Comparison of ENCODE assay signal across 10 cellular contexts in the genomic region with DNA sequence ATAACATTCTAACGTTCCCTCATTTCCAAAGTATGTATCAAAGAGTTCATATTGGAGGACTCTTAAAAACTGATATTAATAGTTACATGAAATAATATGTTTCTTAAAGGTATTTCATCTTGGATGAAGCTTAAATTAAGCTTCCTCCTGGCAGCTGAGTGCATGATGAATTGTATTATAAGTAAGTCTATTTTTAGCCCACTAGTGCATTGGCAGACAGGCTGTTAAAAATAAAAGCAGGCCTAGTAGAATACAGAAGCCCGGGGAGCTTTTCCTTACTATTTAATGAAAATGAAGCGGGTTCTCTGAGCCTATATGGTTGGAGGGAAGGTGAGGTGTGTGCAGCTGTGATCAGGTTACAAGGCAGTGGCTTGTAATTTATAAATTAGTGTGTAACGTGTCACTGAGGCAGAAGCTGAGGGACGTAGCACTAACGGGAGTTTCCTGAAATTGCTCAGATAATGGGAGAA.
A peak's percentile ranks its signal among the peaks of the same experiment; 100 is the strongest.
DNase-seq lines count a peak whose midpoint lies in the region; ATAC-seq and TF ChIP-seq lines count a peak whose summit lies in the region.
"Had no signal": no experiment of that assay in that cellular context is flagged by ENCODE, and none has a peak within 500 bp of the region (broad histone marks: within the 10 kb centered on the region; RNA-seq: fewer than 3 reads in every experiment).

No MANE protein-coding gene starts in this region.

- peaks cover 21% of the 10 kb centered on the region for H3K4me1 ChIP-seq in OCI-LY3 (ENCODE audit: low read length)
- H3K4me1 ChIP-seq in aorta (ENCODE audit: control insufficient read depth in 1 of 2, insufficient read depth in 2 of 2, low read length in 2 of 2): no peaks in the 10 kb centered on the region

- H3K4me3 Mint-ChIP-seq in T-helper 17 cell: no peak overlapping the region
- H3K4me3 Mint-ChIP-seq: B cell had no signal

- H3K36me3 ChIP-seq in OCI-LY3 (replicated peaks; ENCODE audit: low read depth, low read length) (peaks cover 3% of the 10 kb centered on the region), aorta (ENCODE audit: control insufficient read depth in 1 of 2, insufficient read depth in 2 of 2, low read length in 1 of 2) (no peaks in the 10 kb centered on the region)

- peaks cover 4% of the 10 kb centered on the region; the same call in 1 of the 2 replicates for H3K9me3 ChIP-seq in OCI-LY3 (ENCODE audit: insufficient read depth, low read length)
- H3K9me3 ChIP-seq in aorta (ENCODE audit: control insufficient read depth, low read length): peaks cover 5% of the 10 kb centered on the region
- H3K9me3 ChIP-seq in T-helper 17 cell (ENCODE audit: control insufficient read depth, low read length, poor library complexity, severe bottlenecking): no peaks in the 10 kb centered on the region

- no peak overlapping the region for H3K27ac ChIP-seq in OCI-LY3 (ENCODE audit: low read length)
- peak overlapping the region; percentile 61 to 93 for H3K27ac ChIP-seq in aorta (ENCODE audit: low read depth in 1 of 2, low read length in 2 of 2)

- peaks cover 8% of the 10 kb centered on the region for H3K4me1 Mint-ChIP-seq in T-helper 17 cell

- peak overlapping the region; percentile 55 for H3K4me2 ChIP-seq in OCI-LY3 (ENCODE audit: low read length)

- peak overlapping the region; percentile 44 for H2AFZ ChIP-seq in OCI-LY3 (ENCODE audit: low read depth, low read length)

- H3K79me2 ChIP-seq in OCI-LY3 (ENCODE audit: low read length): no peaks in the 10 kb centered on the region

- WGBS in aorta, 2 donors: 5 to 7% methylated on average over 6 of the region's 6 CpGs

- intact Hi-C loops in Right ventricle myocardium inferior (cut with DNase I) (loop anchor here (1.0 kb wide), 1 partner anchor 35 kb away; no protein-coding TSS in a partner anchor), cardiac septum (cut with DNase I) (loop anchor here (2.0 kb wide), 1 partner anchor 34 kb away; no protein-coding TSS in a partner anchor), aorta (cut with DNase I) (loop anchor here in 1 of 2 donors (5.0 kb wide), 1 partner anchor 34 kb away; no protein-coding TSS in a partner anchor)

- DNase-seq in Right ventricle myocardium inferior (ENCODE audit: missing footprints) (no peak), cardiac septum (ENCODE audit: low spot score) (no peak), hepatic stellate cell (ENCODE audit: low spot score) (peak; percentile 19), aorta (no peak), NCI-H524 treated with DMSO at 0.1 percent for 48 hours (lab: John Stamatoyannopoulos, UW) (no peak), T-helper 17 cell (no peak)

- H3K4me3 ChIP-seq in OCI-LY3 (ENCODE audit: low read length): peak overlapping the region; percentile 43
- H3K4me3 ChIP-seq in aorta (ENCODE audit: low read length in 2 of 2): peak overlapping the region in 1 of 2 donors; percentile 32

- no peak for TF ChIP-seq CTCF in OCI-LY3 (IDR thresholded peaks at IDR 0.05; ENCODE audit: low read depth, low read length)

- no peaks in the 10 kb centered on the region for H4K20me1 ChIP-seq in OCI-LY3 (ENCODE audit: insufficient read depth, low read length)

- H3K27ac Mint-ChIP-seq in T-helper 17 cell: no peak overlapping the region
- H3K27ac Mint-ChIP-seq: B cell had no signal

- H3K36me3 Mint-ChIP-seq in T-helper 17 cell (ENCODE audit: low read depth): peaks cover 2% of the 10 kb centered on the region
- H3K36me3 Mint-ChIP-seq: naive B cell had no signal

- no peaks in the 10 kb centered on the region for H3K27me3 ChIP-seq in OCI-LY3 (ENCODE audit: low read depth, low read length)
- H3K27me3 ChIP-seq in aorta (ENCODE audit: control insufficient read depth in 1 of 2, insufficient read depth in 2 of 2, low read length in 1 of 2): no peaks in the 10 kb centered on the region

- ATAC-seq in Right ventricle myocardium inferior (peak; percentile 67), aorta (ENCODE audit: low FRiP score) (no peak), T-helper 17 cell (no peak), HG03521 (IDR thresholded peaks at IDR 0.05; ENCODE audit: unreplicated experiment) (no peak)

- peaks cover 22% of the 10 kb centered on the region for H3K27me3 Mint-ChIP-seq in T-helper 17 cell

- no peak overlapping the region for H3K9ac ChIP-seq in OCI-LY3 (ENCODE audit: low read length)
